25 cellular contexts compared by ENCODE assay signal in the genomic region with DNA sequence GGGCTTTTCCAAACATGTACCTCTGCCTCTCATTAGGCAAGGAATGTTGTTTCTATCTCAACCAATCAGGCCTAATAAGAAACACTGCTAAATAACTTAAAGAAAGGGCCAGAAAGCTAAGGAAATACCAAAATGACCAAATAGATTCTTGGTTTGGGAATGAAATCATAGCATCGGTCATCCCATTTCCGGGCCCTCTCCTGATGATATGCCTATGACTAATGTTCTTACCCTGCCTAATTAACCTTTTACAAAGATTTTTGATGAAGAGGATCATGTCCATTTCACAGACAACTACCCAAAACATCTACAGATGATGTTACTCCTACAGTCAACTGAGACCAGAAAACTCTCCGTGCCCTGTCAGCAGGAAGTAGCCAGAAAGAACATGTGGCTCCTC.
"Had no signal": no experiment of that assay in that cellular context is flagged by ENCODE, and none has a peak within 500 bp of the region (broad histone marks: within the 10 kb centered on the region; RNA-seq: fewer than 3 reads in every experiment).

No MANE protein-coding gene starts in this region.

- H2AFZ ChIP-seq: neural progenitor cell had no signal

- H3K36me3 ChIP-seq: heart left ventricle, neural progenitor cell, pancreas, stomach, thoracic aorta, transverse colon had no signal

- DNase-seq: effector CD4-positive, alpha-beta T cell; endodermal cell; erythroblast; heart left ventricle; hippocampal formation; left colon; left ventricle myocardium superior; mesenchymal stem cell; midbrain; occipital lobe; pancreas; right cardiac atrium; small intestine; stimulated activated CD4-positive, alpha-beta T cell treated with anti-CD3 and anti-CD28 coated beads, Interleukin-12 subunit alpha, Interleukin-12 subunit beta, amount 100 ng/mL, for 4 hours; stimulated activated naive CD4-positive, alpha-beta T cell; stomach; substantia nigra; transverse colon had no signal

- H3K4me3 ChIP-seq: heart left ventricle, lung, neural progenitor cell, pancreas, stomach, thoracic aorta, transverse colon had no signal

- H3K27me3 ChIP-seq: heart left ventricle, neural progenitor cell, pancreas, stomach, transverse colon had no signal

- H3K27ac Mint-ChIP-seq: endodermal cell; natural killer cell treated with Interleukin-12 subunit alpha and Interleukin-12 subunit beta and Interleukin-15 and Interleukin-18, amount 100 ng/mL, for 72 hours; neural progenitor cell; progenitor cell of endocrine pancreas had no signal

- H3K27ac ChIP-seq: heart left ventricle, neural progenitor cell, pancreas, stomach, thoracic aorta, transverse colon had no signal

- H3K9ac ChIP-seq: neural progenitor cell had no signal

- ATAC-seq: heart left ventricle; left colon; left ventricle myocardium superior; natural killer cell treated with Interleukin-12 subunit alpha and Interleukin-12 subunit beta and Interleukin-15 and Interleukin-18, amount 100 ng/mL, for 72 hours; pancreas; right cardiac atrium had no signal

- H3K9me3 ChIP-seq: pancreas, thoracic aorta, transverse colon had no signal

- H3K27me3 Mint-ChIP-seq: natural killer cell treated with Interleukin-12 subunit alpha and Interleukin-12 subunit beta and Interleukin-15 and Interleukin-18, amount 100 ng/mL, for 72 hours; progenitor cell of endocrine pancreas had no signal

- FAIRE-seq: endothelial cell of umbilical vein, frontal cortex, pancreas, small intestine had no signal

- H3K9me3 Mint-ChIP-seq: endodermal cell; natural killer cell treated with Interleukin-12 subunit alpha and Interleukin-12 subunit beta and Interleukin-15 and Interleukin-18, amount 100 ng/mL, for 72 hours; neural progenitor cell had no signal

- H3K4me2 ChIP-seq: neural progenitor cell had no signal

- H3K4me3 Mint-ChIP-seq: endodermal cell; natural killer cell treated with Interleukin-12 subunit alpha and Interleukin-12 subunit beta and Interleukin-15 and Interleukin-18, amount 100 ng/mL, for 72 hours; neural progenitor cell had no signal

- H3K36me3 Mint-ChIP-seq: natural killer cell treated with Interleukin-12 subunit alpha and Interleukin-12 subunit beta and Interleukin-15 and Interleukin-18, amount 100 ng/mL, for 72 hours; neural progenitor cell had no signal

- H3K4me1 Mint-ChIP-seq: endodermal cell, neural progenitor cell had no signal

- H3K4me1 ChIP-seq: heart left ventricle, neural progenitor cell, pancreas, stomach, transverse colon had no signal
